Comparison of ENCODE assay signal across 10 cellular contexts in the genomic region with DNA sequence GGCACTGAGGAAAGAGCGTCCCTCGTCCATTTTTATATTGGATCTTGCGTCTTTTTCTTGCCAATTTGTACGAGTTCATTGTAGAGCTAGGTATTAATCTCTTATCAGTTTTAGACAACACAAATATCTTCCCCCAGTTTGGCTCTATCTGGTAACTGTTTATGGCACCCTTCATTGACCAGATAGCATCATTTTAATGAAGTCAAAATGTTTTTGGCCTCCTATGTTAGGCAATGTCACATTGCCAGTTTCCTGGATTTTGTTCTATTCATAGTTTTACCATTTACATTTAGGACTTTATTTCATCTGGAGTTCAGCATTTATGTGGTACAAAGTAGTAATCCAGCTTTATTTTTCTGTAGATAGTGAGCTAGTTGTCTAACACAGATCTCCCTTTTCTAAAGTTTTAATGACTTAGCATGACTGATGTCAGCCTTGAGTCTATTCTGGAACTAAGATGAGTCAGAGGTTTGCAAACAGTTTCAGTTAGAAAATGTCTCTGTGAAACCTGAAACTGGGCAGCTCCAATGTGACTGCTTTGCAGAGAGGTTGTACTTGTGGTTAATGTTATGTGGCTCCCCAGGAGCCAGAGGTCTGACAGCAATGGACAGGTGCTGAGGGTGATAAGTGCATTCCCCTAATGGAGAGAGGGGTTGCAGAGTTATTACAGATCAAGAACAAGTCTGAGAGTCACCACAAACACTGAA. TPM values are rescaled to one million over a fixed set of nuclear protein-coding genes. Genes with fewer than 3 reads are reported as not detected.
A peak's percentile ranks its signal among the peaks of the same experiment; 100 is the strongest.
DNase-seq lines count a peak whose midpoint lies in the region; ATAC-seq and TF ChIP-seq lines count a peak whose summit lies in the region.
"Had no signal": no experiment of that assay in that cellular context is flagged by ENCODE, and none has a peak within 500 bp of the region (broad histone marks: within the 10 kb centered on the region; RNA-seq: fewer than 3 reads in every experiment).

No MANE protein-coding gene starts in this region.

- peaks cover 39% of the 10 kb centered on the region for H3K4me1 Mint-ChIP-seq in stimulated activated effector memory CD8-positive, alpha-beta T cell treated with anti-CD3 and anti-CD28 coated beads, Interleukin-12 subunit alpha, Interleukin-12 subunit beta, amount 100 ng/mL, for 72 hours

- H3K4me3 ChIP-seq in HL-60 (replicated peaks; ENCODE audit: insufficient read depth, low read length) (no peak overlapping the region), fibroblast of villous mesenchyme (ENCODE audit: low read depth, low read length) (no peak overlapping the region)

- DNase-seq in NCI-H1417 (lab: John Stamatoyannopoulos, UW) (peak; percentile 6 to 81 (median 40)), NCI-H1417 treated with DMSO at 0.1 percent for 48 hours (lab: John Stamatoyannopoulos, UW) (no peak), HL-60 (ENCODE audit: low read depth in 1 of 2, low spot score in 1 of 2) (peak; percentile 35 to 63), SKM-1 (lab: John Stamatoyannopoulos, UW; ENCODE audit: unreplicated experiment) (peak; percentile 36), fibroblast of villous mesenchyme (ENCODE audit: low read depth) (peak; percentile 82), occipital lobe (lab: John Stamatoyannopoulos, UW) (no peak)
- DNase-seq in stimulated activated effector memory CD8-positive, alpha-beta T cell treated with anti-CD3 and anti-CD28 coated beads, Interleukin-12 subunit alpha, Interleukin-12 subunit beta, amount 100 ng/mL, for 72 hours (ENCODE audit: low spot score in 2 of 2) = peak; percentile 21 to 72

- H3K9me3 Mint-ChIP-seq in stimulated activated effector memory CD8-positive, alpha-beta T cell treated with anti-CD3 and anti-CD28 coated beads, Interleukin-12 subunit alpha, Interleukin-12 subunit beta, amount 100 ng/mL, for 72 hours = peaks cover 10% of the 10 kb centered on the region

- no peaks in the 10 kb centered on the region for H3K36me3 Mint-ChIP-seq in stimulated activated effector memory CD8-positive, alpha-beta T cell treated with anti-CD3 and anti-CD28 coated beads, Interleukin-12 subunit alpha, Interleukin-12 subunit beta, amount 100 ng/mL, for 72 hours

- no peak overlapping the region for H3K27ac Mint-ChIP-seq in stimulated activated effector memory CD8-positive, alpha-beta T cell treated with anti-CD3 and anti-CD28 coated beads, Interleukin-12 subunit alpha, Interleukin-12 subunit beta, amount 100 ng/mL, for 72 hours
- H3K27ac Mint-ChIP-seq: activated naive CD4-positive, alpha-beta T cell treated with anti-CD3 and anti-CD28 coated beads, Interleukin-2, amount 50 U/mL, for 24 hours; B cell had no signal

- peak; percentile 99 for ATAC-seq in GM21526 (IDR thresholded peaks at IDR 0.05; ENCODE audit: low FRiP score, unreplicated experiment)
- peak; percentile 92 for ATAC-seq in stimulated activated effector memory CD8-positive, alpha-beta T cell treated with anti-CD3 and anti-CD28 coated beads, Interleukin-12 subunit alpha, Interleukin-12 subunit beta, amount 100 ng/mL, for 72 hours

- TF ChIP-seq CTCF in HL-60 (IDR thresholded peaks at IDR 0.05; ENCODE audit: insufficient read depth, low read length) (no peak), fibroblast of villous mesenchyme (IDR thresholded peaks at IDR 0.05; ENCODE audit: insufficient read depth, low read depth, low read length) (no peak)

- H3K27ac ChIP-seq in HL-60 (replicated peaks) = peak overlapping the region; percentile 37

- H3K27me3 ChIP-seq in HL-60 (ENCODE audit: insufficient read depth, poor library complexity, severe bottlenecking) = no peaks in the 10 kb centered on the region

- peak overlapping the region; percentile 18 for H3K4me3 Mint-ChIP-seq in stimulated activated effector memory CD8-positive, alpha-beta T cell treated with anti-CD3 and anti-CD28 coated beads, Interleukin-12 subunit alpha, Interleukin-12 subunit beta, amount 100 ng/mL, for 72 hours
- H3K4me3 Mint-ChIP-seq: activated naive CD4-positive, alpha-beta T cell treated with anti-CD3 and anti-CD28 coated beads, Interleukin-2, amount 50 U/mL, for 24 hours; B cell had no signal

RNA-seq across cellular contexts. Expression of a gene that starts 5.3 kb away (rescaled TPM):
- total RNA-seq in fibroblast of villous mesenchyme = 5.8 and 6.9 TPM in 2 replicates
- 0.47 TPM for total RNA-seq in occipital lobe
- total RNA-seq: B cell had no signal

RNA-seq across cellular contexts. Expression of a gene that starts 49.7 kb away (rescaled TPM):
- total RNA-seq in fibroblast of villous mesenchyme = 0.32 and 0.86 TPM in 2 replicates
- 3.9 TPM for total RNA-seq in occipital lobe

Comparison
In these comparisons a context has a peak if more than half of its experiments do, and no peak if none do; other contexts are left out.
1. DNase-seq: peak in NCI-H1417 (3 of 3), HL-60 (2 of 2), SKM-1 (single experiment), fibroblast of villous mesenchyme (single experiment) and stimulated activated effector memory CD8-positive, alpha-beta T cell treated with anti-CD3 and anti-CD28 coated beads, Interleukin-12 subunit alpha, Interleukin-12 subunit beta, amount 100 ng/mL, for 72 hours (2 of 2); none in NCI-H1417 treated with DMSO at 0.1 percent for 48 hours (single experiment) and occipital lobe (single experiment).